Comparison of ENCODE assay signal across 13 cellular contexts in the genomic region with DNA sequence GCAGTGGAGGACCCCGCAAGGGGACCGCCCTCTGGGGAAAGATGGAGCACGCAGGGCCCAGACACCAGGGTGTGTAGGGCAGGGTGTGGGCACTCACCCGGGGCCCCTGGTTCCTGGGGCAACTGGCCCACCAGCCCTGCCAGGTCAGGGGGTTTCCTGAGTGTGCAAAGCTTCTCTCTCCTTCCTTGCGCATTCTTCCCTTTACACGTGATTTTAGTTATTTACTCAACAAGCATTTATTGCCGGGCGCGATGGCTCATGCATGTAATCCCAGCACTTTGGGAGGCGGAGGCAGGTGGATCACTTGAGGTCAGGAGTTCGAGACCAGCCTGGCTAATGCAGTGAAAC. TPM values are rescaled to one million over a fixed set of nuclear protein-coding genes. Genes with fewer than 3 reads are reported as not detected.
DNase-seq lines count a peak whose midpoint lies in the region; ATAC-seq, FAIRE-seq and TF ChIP-seq lines count a peak whose summit lies in the region.
"Had no signal": no experiment of that assay in that cellular context is flagged by ENCODE, and none has a peak within 500 bp of the region (broad histone marks: within the 10 kb centered on the region; RNA-seq: fewer than 3 reads in every experiment).

No MANE protein-coding gene starts in this region.

- H3K27ac Mint-ChIP-seq in naive thymus-derived CD4-positive, alpha-beta T cell, result no peak overlapping the region

- H3K27ac ChIP-seq in HEK293 (ENCODE audit: extremely low read depth, low read depth, low read length) (no peak overlapping the region), K562 (ENCODE audit: extremely low read depth, low read depth, low read length) (no peak overlapping the region), neuronal stem cell (replicated peaks; ENCODE audit: low read length) (no peak overlapping the region)
- no peak overlapping the region for H3K27ac ChIP-seq in naive thymus-derived CD4-positive, alpha-beta T cell (ENCODE audit: low read depth, low read length)
- H3K27ac ChIP-seq: adrenal gland, C4-2B, lower lobe of right lung had no signal

- peak overlapping the region; percentile 0 for H3K18ac ChIP-seq in neuronal stem cell (ENCODE audit: low read length)

- no peak for TF ChIP-seq RAD21 in K562 (CRISPR knock-in tag; conservative IDR thresholded peaks at IDR 0.05 in 1 of 2, IDR thresholded peaks at IDR 0.05 in 1 of 2)

- H2AK5ac ChIP-seq in neuronal stem cell (ENCODE audit: low read depth, low read length), result peak overlapping the region; percentile 1

- BruUV-seq in K562 (replicated peaks; lab: Mats Ljungman, UMichigan), result no TSS peak

- no peak overlapping the region for H4K8ac ChIP-seq in neuronal stem cell (ENCODE audit: low read depth, low read length)

- no peak overlapping the region for H3K23ac ChIP-seq in neuronal stem cell (ENCODE audit: low read depth, low read length, poor library complexity)

- DNase-seq in K562 (ENCODE audit: extremely low read depth in 1 of 4, low spot score in 3 of 4), result no peak
- no peak for DNase-seq in neuronal stem cell (ENCODE audit: low spot score)
- no peak for DNase-seq in naive thymus-derived CD4-positive, alpha-beta T cell
- no peak for DNase-seq in HK-2 (ENCODE audit: unreplicated experiment)
- no peak for DNase-seq in AML-193 (lab: John Stamatoyannopoulos, UW)
- DNase-seq: cortex of kidney, NCI-H446 treated with DMSO at 0.1 percent for 48 hours had no signal

- H2BK5ac ChIP-seq in neuronal stem cell (ENCODE audit: low read length), result no peak overlapping the region

- H4K20me1 ChIP-seq in K562 (replicated peaks; ENCODE audit: control insufficient read depth, insufficient read depth, low read length), result peaks cover 16% of the 10 kb centered on the region; the same call in 1 of the 2 replicates

- TF ChIP-seq POLR2A in K562 (conservative IDR thresholded peaks at IDR 0.05), result no peak

- H2BK120ac ChIP-seq in neuronal stem cell (ENCODE audit: low read depth, low read length), result no peak overlapping the region

- H3K9me3 ChIP-seq in HEK293 (ENCODE audit: control insufficient read depth, insufficient read depth, low read depth, low read length) (no peaks in the 10 kb centered on the region), K562 (replicated peaks; ENCODE audit: control insufficient read depth, insufficient read depth, low read depth, low read length) (no peaks in the 10 kb centered on the region), neuronal stem cell (replicated peaks in 1 of 2; ENCODE audit: control insufficient read depth in 2 of 2, insufficient read depth in 1 of 2, low read depth in 1 of 2, low read length in 2 of 2) (no peaks in the 10 kb centered on the region)
- H3K9me3 ChIP-seq in naive thymus-derived CD4-positive, alpha-beta T cell (ENCODE audit: control insufficient read depth in 2 of 3, low read length in 3 of 3), result no peaks in the 10 kb centered on the region
- H3K9me3 ChIP-seq: adrenal gland, lower lobe of right lung had no signal

- H2BK15ac ChIP-seq in neuronal stem cell (ENCODE audit: low read length), result no peak overlapping the region

- H3K4me3 ChIP-seq in HEK293 (ENCODE audit: low read depth, low read length), result no peak overlapping the region
- H3K4me3 ChIP-seq in K562, result no peak overlapping the region
- no peak overlapping the region for H3K4me3 ChIP-seq in neuronal stem cell (ENCODE audit: low read length in 2 of 2)
- no peak overlapping the region for H3K4me3 ChIP-seq in naive thymus-derived CD4-positive, alpha-beta T cell (ENCODE audit: low read length)
- H3K4me3 ChIP-seq: adrenal gland, lower lobe of right lung had no signal

- in situ Hi-C loops in K562 (cut with MboI), result loop anchor here (5.0 kb wide), 1 partner anchor 69 kb away; a partner anchor contains a TSS

- H3K9me1 ChIP-seq in K562 (ENCODE audit: control insufficient read depth, insufficient read depth, low read length), result no peaks in the 10 kb centered on the region

- intact Hi-C loops in K562 (cut with micrococcal nuclease), result loop anchor here (1.0 to 2.0 kb wide), 3 partner anchors 49 to 72 kb away; a partner anchor contains a TSS
- intact Hi-C loops in naive thymus-derived CD4-positive, alpha-beta T cell (cut with micrococcal nuclease), result loop anchor here (1.0 kb wide), 5 partner anchors 16 to 149 kb away; a partner anchor contains a TSS

- H3K36me3 ChIP-seq in HEK293 (ENCODE audit: control insufficient read depth in 2 of 2, insufficient read depth in 1 of 2, low read length in 2 of 2), result no peaks in the 10 kb centered on the region
- H3K36me3 ChIP-seq in K562 (ENCODE audit: control insufficient read depth, insufficient read depth, low read length), result no peaks in the 10 kb centered on the region
- no peaks in the 10 kb centered on the region for H3K36me3 ChIP-seq in neuronal stem cell (replicated peaks in 1 of 2; ENCODE audit: control insufficient read depth in 2 of 2, insufficient read depth in 2 of 2, low read length in 2 of 2)
- no peaks in the 10 kb centered on the region for H3K36me3 ChIP-seq in naive thymus-derived CD4-positive, alpha-beta T cell (ENCODE audit: control insufficient read depth in 2 of 3, insufficient read depth in 3 of 3, low read length in 3 of 3)
- H3K36me3 ChIP-seq: adrenal gland, lower lobe of right lung had no signal

- no peaks in the 10 kb centered on the region for H3K79me1 ChIP-seq in neuronal stem cell (ENCODE audit: low read depth, low read length)

- H3K4me2 ChIP-seq in K562 (ENCODE audit: insufficient read depth, low read length), result peak overlapping the region; percentile 63; the same call in 1 of the 2 replicates
- no peak overlapping the region for H3K4me2 ChIP-seq in neuronal stem cell (ENCODE audit: insufficient read depth, low read length, poor library complexity, severe bottlenecking)

- no peak for TF ChIP-seq EP300 in K562 (IDR thresholded peaks at IDR 0.05; ENCODE audit: low read length)

- CTCF ChIA-PET in HEK293 (lab: Yijun Ruan, JAX) (interaction anchor here (0.5 to 3.7 kb wide), 17 partner anchors 8 to 559 kb away, joined by 3 to 19 read pairs (median 4); a partner anchor contains a TSS), K562 (lab: Yijun Ruan, JAX; ENCODE audit: low intra/inter-chr PET ratio) (interaction anchor here (0.7 to 1.0 kb wide), 3 partner anchors 21 to 285 kb away, joined by 3 to 4 read pairs (median 3); a partner anchor contains a TSS)
- CTCF ChIA-PET in naive thymus-derived CD4-positive, alpha-beta T cell (lab: Charles Lee), result interaction anchor here (1.0 to 2.8 kb wide), 2 partner anchors 15 to 23 kb away, joined by 6 to 13 read pairs; no protein-coding TSS in a partner anchor

- peaks cover 0 to 8% (median 5%) of the 10 kb centered on the region in 7 donors for H3K4me1 Mint-ChIP-seq in naive thymus-derived CD4-positive, alpha-beta T cell

- POLR2A ChIA-PET in HEK293 (lab: Yijun Ruan, JAX), result no interaction called here
- POLR2A ChIA-PET in K562 (lab: Yijun Ruan, JAX), result no interaction called here
- POLR2A ChIA-PET in naive thymus-derived CD4-positive, alpha-beta T cell (lab: Charles Lee), result interaction anchor here (0.7 kb wide), 1 partner anchor 69 kb away, joined by 3 read pairs; no protein-coding TSS in a partner anchor

- H3K27me3 Mint-ChIP-seq in naive thymus-derived CD4-positive, alpha-beta T cell, result no peaks in the 10 kb centered on the region

- ATAC-seq in K562, result no peak
- ATAC-seq in naive thymus-derived CD4-positive, alpha-beta T cell, result no peak

- no peaks in the 10 kb centered on the region for H3K79me2 ChIP-seq in K562 (ENCODE audit: control insufficient read depth, insufficient read depth, low read length)

- H3K4me1 ChIP-seq in HEK293 (ENCODE audit: control insufficient read depth, insufficient read depth, low read length), result no peaks in the 10 kb centered on the region; the same call in 1 of the 2 replicates
- H3K4me1 ChIP-seq in K562 (replicated peaks in 1 of 2; ENCODE audit: control insufficient read depth in 2 of 2, insufficient read depth in 2 of 2, low read length in 2 of 2), result peaks cover 19 to 79% of the 10 kb centered on the region in 2 experiments
- peaks cover 11 to 15% of the 10 kb centered on the region in 2 donors for H3K4me1 ChIP-seq in neuronal stem cell (ENCODE audit: control insufficient read depth in 2 of 2, insufficient read depth in 1 of 2, low read depth in 1 of 2, low read length in 2 of 2)
- peaks cover 3 to 7% of the 10 kb centered on the region in 2 donors for H3K4me1 ChIP-seq in naive thymus-derived CD4-positive, alpha-beta T cell (ENCODE audit: control insufficient read depth in 2 of 2, insufficient read depth in 2 of 2, low read length in 2 of 2)

- H3K4ac ChIP-seq in neuronal stem cell (ENCODE audit: low read length), result no peak overlapping the region

- H3K27me3 ChIP-seq in K562 (ENCODE audit: control insufficient read depth in 2 of 2, insufficient read depth in 2 of 2, low read length in 2 of 2) (peaks cover 15 to 33% of the 10 kb centered on the region in 2 experiments; a peak in 4 of 5 replicates), neuronal stem cell (ENCODE audit: control insufficient read depth in 3 of 3, insufficient read depth in 3 of 3, low read depth in 1 of 3, low read length in 3 of 3) (peaks cover 0 to 14% (median 0%) of the 10 kb centered on the region in 3 experiments)
- no peaks in the 10 kb centered on the region for H3K27me3 ChIP-seq in naive thymus-derived CD4-positive, alpha-beta T cell (ENCODE audit: control insufficient read depth in 2 of 2, insufficient read depth in 2 of 2, low read length in 2 of 2)
- H3K27me3 ChIP-seq: adrenal gland had no signal

- 54% methylated on average over 11 of the region's 11 CpGs for WGBS in K562 (ENCODE audit: insufficient coverage, low coverage, missing lambda C conversion rate)
- WGBS in neuronal stem cell (ENCODE audit: extremely low coverage in 2 of 2, insufficient read length in 2 of 2, insufficient replicate concordance in 1 of 2), 2 donors, result no CpG with 5 or more reads among the region's 11 CpGs

- no peak overlapping the region for H4K91ac ChIP-seq in neuronal stem cell (ENCODE audit: low read depth, low read length, poor library complexity)

- no peak for TF ChIP-seq CTCF in HEK293 (tag by site-specific recombination; IDR thresholded peaks at IDR 0.05)
- TF ChIP-seq CTCF in K562 (IDR thresholded peaks at IDR 0.05 in 2 of 3, conservative IDR thresholded peaks at IDR 0.05 in 1 of 3; ENCODE audit: insufficient read depth in 2 of 3, low read depth in 1 of 3, low read length in 3 of 3), result no peak

- H2BK12ac ChIP-seq in neuronal stem cell (ENCODE audit: low read length), result no peak overlapping the region

- H2AFZ ChIP-seq in K562 (ENCODE audit: low read depth, low read length), result no peak overlapping the region; the same call in 1 of the 2 replicates
- H2AFZ ChIP-seq in neuronal stem cell (ENCODE audit: low read length), result no peak overlapping the region

- H3K9ac ChIP-seq in K562 (ENCODE audit: insufficient read depth in 1 of 2, low read depth in 2 of 2, low read length in 2 of 2) (peak overlapping the region in 1 of 2 experiments; percentile 70; a peak in 1 of 4 replicates), neuronal stem cell (ENCODE audit: low read depth, low read length, poor library complexity) (no peak overlapping the region)

- H3K14ac ChIP-seq in neuronal stem cell (ENCODE audit: low read length), result peak overlapping the region; percentile 27

- FAIRE-seq in K562 (lab: Jason Lieb, UNC), result no peak

- H3K4me3 Mint-ChIP-seq in naive thymus-derived CD4-positive, alpha-beta T cell, result peak overlapping the region in 1 of 10 donors; percentile 33
- H3K4me3 Mint-ChIP-seq: IgD-negative memory B cell had no signal

- H3K36me3 Mint-ChIP-seq in naive thymus-derived CD4-positive, alpha-beta T cell, result no peaks in the 10 kb centered on the region

- H3K9me3 Mint-ChIP-seq in naive thymus-derived CD4-positive, alpha-beta T cell, result peaks cover 0 to 1% (median 0%) of the 10 kb centered on the region in 11 donors
- H3K9me3 Mint-ChIP-seq: IgD-negative memory B cell had no signal

RNA-seq across cellular contexts. Expression of a gene that starts 20.5 kb away (rescaled TPM):
- total RNA-seq in K562 (2011; cell fraction: chromatin; rRNA removed; ENCODE audit: low replicate concordance), result 0.14 and 0.35 TPM in 2 replicates
- 0.17 and 0.26 TPM in 2 replicates for total RNA-seq in K562 (2011; cell fraction: nucleolus; rRNA removed)
- total RNA-seq in K562 (2011; cell fraction: nucleoplasm; rRNA removed), result 0.22 and 0.53 TPM in 2 replicates
- 0.05 TPM in 1 of 2 replicates, not detected in the other for total RNA-seq in K562 (2014; rRNA removed)
- not detected in 2 replicates for total RNA-seq in K562 (2014; rRNA removed; fragmentation: Illumina TruSeq; extraction: Trizol)
- 0.04 TPM in 1 of 2 replicates, not detected in the other for total RNA-seq in K562 (2015; rRNA removed; fragmentation: Illumina TruSeq; extraction: Trizol)
- 0.29 and 0.42 TPM in 2 replicates for total RNA-seq in K562 (2021)
- 0.07 TPM in 1 of 2 replicates, not detected in the other for polyA plus RNA-seq in K562 (2011; rRNA removed)
- polyA plus RNA-seq in K562 (2011; cell fraction: cytosol; rRNA removed), result 0.09 and 0.13 TPM in 2 replicates
- 0.25 and 0.30 TPM in 2 replicates for polyA plus RNA-seq in K562 (2011; cell fraction: nucleus; rRNA removed)
- polyA plus RNA-seq in K562 (2012), result 0.16 and 0.22 TPM in 2 replicates
- 0.06 and 0.14 TPM in 2 replicates for polyA plus RNA-seq in K562 (2014; fragmentation: Illumina TruSeq; extraction: Trizol)
- not detected for polyA plus RNA-seq in K562 (2014; fragmentation: Nextera tagmentation; extraction: Ambion mirVana)
- polyA plus RNA-seq in K562 (2014; rRNA removed), result not detected in 2 replicates
- 0.06 TPM in 1 of 2 replicates, not detected in the other for polyA minus RNA-seq in K562 (2011; rRNA and poly(A)+ RNA removed)
- polyA minus RNA-seq in K562 (2011; cell fraction: cytosol; rRNA and poly(A)+ RNA removed), result 0.29 and 0.82 TPM in 2 replicates
- polyA minus RNA-seq in K562 (2011; cell fraction: nucleus; rRNA and poly(A)+ RNA removed), result 0.11 and 0.13 TPM in 2 replicates
- 21.9 TPM for polyA plus RNA-seq in neuronal stem cell (2013, experiment 1 of 2)
- 22.3 TPM for polyA plus RNA-seq in neuronal stem cell (2013, experiment 2 of 2)
- total RNA-seq in naive thymus-derived CD4-positive, alpha-beta T cell, result 1 to 10 TPM in 1 of 5 experiments, under 1 TPM in 3, not detected in 1; 0.08 to 1.2 (median 0.16) TPM
- polyA plus RNA-seq in naive thymus-derived CD4-positive, alpha-beta T cell, result under 1 TPM; 0.08 to 0.12 TPM
- total RNA-seq: skeletal muscle tissue had no signal
- polyA plus RNA-seq: IgD-negative memory B cell had no signal

RNA-seq across cellular contexts. Expression of a gene that starts 23.7 kb away (rescaled TPM):
- total RNA-seq in K562 (2011; cell fraction: chromatin; rRNA removed; ENCODE audit: low replicate concordance), result 2.9 and 11.6 TPM in 2 replicates
- total RNA-seq in K562 (2011; cell fraction: nucleolus; rRNA removed), result 6.2 and 7.6 TPM in 2 replicates
- total RNA-seq in K562 (2011; cell fraction: nucleoplasm; rRNA removed), result 3.4 and 4.6 TPM in 2 replicates
- total RNA-seq in K562 (2014; rRNA removed) (1.0 and 1.1 TPM in 2 replicates), K562 (2014; rRNA removed; fragmentation: Illumina TruSeq; extraction: Trizol) (0.13 and 0.76 TPM in 2 replicates), K562 (2015; rRNA removed; fragmentation: Illumina TruSeq; extraction: Trizol) (0.53 and 0.69 TPM in 2 replicates), K562 (2021) (1.8 and 1.9 TPM in 2 replicates)
- polyA plus RNA-seq in K562 (2011; rRNA removed) (1.4 and 2.8 TPM in 2 replicates), K562 (2014; fragmentation: Illumina TruSeq; extraction: Trizol) (1.5 TPM in 2 replicates), K562 (2014; fragmentation: Nextera tagmentation; extraction: Ambion mirVana) (not detected), K562 (2014; rRNA removed) (1.00 and 1.2 TPM in 2 replicates)
- 2.5 and 3.6 TPM in 2 replicates for polyA plus RNA-seq in K562 (2011; cell fraction: cytosol; rRNA removed)
- polyA plus RNA-seq in K562 (2011; cell fraction: nucleus; rRNA removed), result 4.8 and 5.7 TPM in 2 replicates
- 1.2 and 5.4 TPM in 2 replicates for polyA plus RNA-seq in K562 (2012)
- 2.9 and 3.4 TPM in 2 replicates for polyA minus RNA-seq in K562 (2011; rRNA and poly(A)+ RNA removed)
- 3.0 and 3.9 TPM in 2 replicates for polyA minus RNA-seq in K562 (2011; cell fraction: cytosol; rRNA and poly(A)+ RNA removed)
- polyA minus RNA-seq in K562 (2011; cell fraction: nucleus; rRNA and poly(A)+ RNA removed), result 3.5 and 5.4 TPM in 2 replicates
- polyA plus RNA-seq in neuronal stem cell (2013, experiment 1 of 2), result 7.4 TPM
- polyA plus RNA-seq in neuronal stem cell (2013, experiment 2 of 2), result 7.5 TPM
- 10 to 100 TPM in 3 of 5 experiments, 1 to 10 TPM in 2; 7.4 to 12.2 (median 11.4) TPM for total RNA-seq in naive thymus-derived CD4-positive, alpha-beta T cell
- polyA plus RNA-seq in naive thymus-derived CD4-positive, alpha-beta T cell, result 1 to 10 TPM; 2.5 to 3.8 TPM

RNA-seq across cellular contexts. Expression of a gene that starts 34.6 kb away (rescaled TPM):
- 12.2 and 21.7 TPM in 2 replicates for total RNA-seq in K562 (2011; cell fraction: chromatin; rRNA removed; ENCODE audit: low replicate concordance)
- total RNA-seq in K562 (2011; cell fraction: nucleolus; rRNA removed), result 17.6 and 21.2 TPM in 2 replicates
- total RNA-seq in K562 (2011; cell fraction: nucleoplasm; rRNA removed), result 11.2 and 13.3 TPM in 2 replicates
- total RNA-seq in K562 (2014; rRNA removed) (4.8 TPM in 2 replicates), K562 (2014; rRNA removed; fragmentation: Illumina TruSeq; extraction: Trizol) (1.4 and 3.2 TPM in 2 replicates), K562 (2015; rRNA removed; fragmentation: Illumina TruSeq; extraction: Trizol) (2.6 and 3.1 TPM in 2 replicates), K562 (2021) (5.7 and 7.1 TPM in 2 replicates)
- polyA plus RNA-seq in K562 (2011; rRNA removed) (5.3 and 6.2 TPM in 2 replicates), K562 (2014; fragmentation: Illumina TruSeq; extraction: Trizol) (3.5 and 4.9 TPM in 2 replicates), K562 (2014; fragmentation: Nextera tagmentation; extraction: Ambion mirVana) (under 1 TPM in 1 of 2 experiments, not detected in 1; 0.08 TPM), K562 (2014; rRNA removed) (1.7 and 3.5 TPM in 2 replicates)
- 4.5 and 8.1 TPM in 2 replicates for polyA plus RNA-seq in K562 (2011; cell fraction: cytosol; rRNA removed)
- 4.7 and 5.5 TPM in 2 replicates for polyA plus RNA-seq in K562 (2011; cell fraction: nucleus; rRNA removed)
- 3.0 and 3.6 TPM in 2 replicates for polyA plus RNA-seq in K562 (2012)
- 4.9 and 6.5 TPM in 2 replicates for polyA minus RNA-seq in K562 (2011; rRNA and poly(A)+ RNA removed)
- polyA minus RNA-seq in K562 (2011; cell fraction: cytosol; rRNA and poly(A)+ RNA removed), result 5.1 and 6.6 TPM in 2 replicates
- polyA minus RNA-seq in K562 (2011; cell fraction: nucleus; rRNA and poly(A)+ RNA removed), result 2.3 and 3.1 TPM in 2 replicates
- 0.17 TPM for polyA plus RNA-seq in neuronal stem cell (2013, experiment 1 of 2)
- 0.24 TPM for polyA plus RNA-seq in neuronal stem cell (2013, experiment 2 of 2)
- under 1 TPM in 1 of 5 experiments, not detected in 4; 0.24 TPM for total RNA-seq in naive thymus-derived CD4-positive, alpha-beta T cell
- under 1 TPM in 1 of 2 donors, not detected in 1; 0.53 TPM for polyA plus RNA-seq in naive thymus-derived CD4-positive, alpha-beta T cell
- polyA plus RNA-seq: IgD-negative memory B cell had no signal

RNA-seq across cellular contexts. Expression of a gene that starts 49.9 kb away (rescaled TPM):
- 34.2 and 92.8 TPM in 2 replicates for total RNA-seq in K562 (2011; cell fraction: chromatin; rRNA removed; ENCODE audit: low replicate concordance)
- total RNA-seq in K562 (2011; cell fraction: nucleolus; rRNA removed), result 57.2 and 57.4 TPM in 2 replicates
- total RNA-seq in K562 (2011; cell fraction: nucleoplasm; rRNA removed), result 41.1 and 52.7 TPM in 2 replicates
- total RNA-seq in K562 (2014; rRNA removed) (19.4 and 23.9 TPM in 2 replicates), K562 (2014; rRNA removed; fragmentation: Illumina TruSeq; extraction: Trizol) (3.1 and 4.1 TPM in 2 replicates), K562 (2015; rRNA removed; fragmentation: Illumina TruSeq; extraction: Trizol) (11.3 and 12.3 TPM in 2 replicates), K562 (2021) (43.8 and 45.8 TPM in 2 replicates)
- polyA plus RNA-seq in K562 (2011; rRNA removed) (14.9 and 15.7 TPM in 2 replicates), K562 (2014; fragmentation: Illumina TruSeq; extraction: Trizol) (14.1 and 27.3 TPM in 2 replicates), K562 (2014; fragmentation: Nextera tagmentation; extraction: Ambion mirVana) (under 1 TPM; 0.51 to 0.99 TPM), K562 (2014; rRNA removed) (37.6 and 40.1 TPM in 2 replicates)
- 16.0 and 27.0 TPM in 2 replicates for polyA plus RNA-seq in K562 (2011; cell fraction: cytosol; rRNA removed)
- polyA plus RNA-seq in K562 (2011; cell fraction: nucleus; rRNA removed), result 39.0 and 61.8 TPM in 2 replicates
- 29.3 and 31.2 TPM in 2 replicates for polyA plus RNA-seq in K562 (2012)
- 4.7 and 7.6 TPM in 2 replicates for polyA minus RNA-seq in K562 (2011; rRNA and poly(A)+ RNA removed)
- 17.0 and 17.8 TPM in 2 replicates for polyA minus RNA-seq in K562 (2011; cell fraction: cytosol; rRNA and poly(A)+ RNA removed)
- polyA minus RNA-seq in K562 (2011; cell fraction: nucleus; rRNA and poly(A)+ RNA removed), result 14.3 and 15.6 TPM in 2 replicates
- 32.5 TPM for polyA plus RNA-seq in neuronal stem cell (2013, experiment 1 of 2)
- 32.3 TPM for polyA plus RNA-seq in neuronal stem cell (2013, experiment 2 of 2)
- total RNA-seq in naive thymus-derived CD4-positive, alpha-beta T cell, result 100 to 1,000 TPM in 1 of 5 experiments, 10 to 100 TPM in 4; 48.7 to 109 (median 66.5) TPM
- polyA plus RNA-seq in naive thymus-derived CD4-positive, alpha-beta T cell, result 1 to 10 TPM; 1.8 to 2.0 TPM
